Comparison of ENCODE assay signal across 1 cellular context in the genomic region with DNA sequence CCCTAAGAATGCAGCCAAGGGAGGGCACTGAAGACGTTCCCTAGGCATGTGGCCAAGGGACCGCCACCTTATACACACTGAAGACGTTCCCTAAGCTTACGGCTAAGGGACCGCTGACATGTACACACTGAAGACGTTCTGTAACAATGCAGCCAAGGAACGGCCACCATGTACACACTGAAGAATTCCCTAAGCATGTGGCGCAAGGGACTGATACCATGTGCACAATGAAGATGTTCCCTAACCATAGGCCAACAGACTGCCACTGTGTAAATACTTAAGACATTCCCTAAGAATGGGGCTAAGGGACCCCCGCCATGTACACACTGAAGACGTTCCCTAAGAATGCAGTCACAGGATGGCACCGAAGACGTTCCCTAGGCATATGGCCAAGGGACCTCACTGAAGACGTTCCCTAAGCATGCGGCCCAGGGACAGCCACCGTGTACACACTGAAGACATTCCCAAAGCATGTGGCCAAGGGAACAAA.
TF ChIP-seq lines count a peak whose summit lies in the region.

No MANE protein-coding gene starts in this region.

TF ChIP-seq in HEK293, 187 proteins besides CTCF, POLR2A, EP300 and RAD21 (continued from another document):
- TF ChIP-seq BCL6B (tag by site-specific recombination; IDR thresholded peaks at IDR 0.05) = no peak
- TF ChIP-seq, protein P1, sequence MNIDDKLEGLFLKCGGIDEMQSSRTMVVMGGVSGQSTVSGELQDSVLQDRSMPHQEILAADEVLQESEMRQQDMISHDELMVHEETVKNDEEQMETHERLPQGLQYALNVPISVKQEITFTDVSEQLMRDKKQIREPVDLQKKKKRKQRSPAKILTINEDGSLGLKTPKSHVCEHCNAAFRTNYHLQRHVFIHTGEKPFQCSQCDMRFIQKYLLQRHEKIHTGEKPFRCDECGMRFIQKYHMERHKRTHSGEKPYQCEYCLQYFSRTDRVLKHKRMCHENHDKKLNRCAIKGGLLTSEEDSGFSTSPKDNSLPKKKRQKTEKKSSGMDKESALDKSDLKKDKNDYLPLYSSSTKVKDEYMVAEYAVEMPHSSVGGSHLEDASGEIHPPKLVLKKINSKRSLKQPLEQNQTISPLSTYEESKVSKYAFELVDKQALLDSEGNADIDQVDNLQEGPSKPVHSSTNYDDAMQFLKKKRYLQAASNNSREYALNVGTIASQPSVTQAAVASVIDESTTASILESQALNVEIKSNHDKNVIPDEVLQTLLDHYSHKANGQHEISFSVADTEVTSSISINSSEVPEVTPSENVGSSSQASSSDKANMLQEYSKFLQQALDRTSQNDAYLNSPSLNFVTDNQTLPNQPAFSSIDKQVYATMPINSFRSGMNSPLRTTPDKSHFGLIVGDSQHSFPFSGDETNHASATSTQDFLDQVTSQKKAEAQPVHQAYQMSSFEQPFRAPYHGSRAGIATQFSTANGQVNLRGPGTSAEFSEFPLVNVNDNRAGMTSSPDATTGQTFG (tag by site-specific recombination; IDR thresholded peaks at IDR 0.05; ENCODE audit: borderline replicate concordance) = no peak
- TF ChIP-seq, protein P2, sequence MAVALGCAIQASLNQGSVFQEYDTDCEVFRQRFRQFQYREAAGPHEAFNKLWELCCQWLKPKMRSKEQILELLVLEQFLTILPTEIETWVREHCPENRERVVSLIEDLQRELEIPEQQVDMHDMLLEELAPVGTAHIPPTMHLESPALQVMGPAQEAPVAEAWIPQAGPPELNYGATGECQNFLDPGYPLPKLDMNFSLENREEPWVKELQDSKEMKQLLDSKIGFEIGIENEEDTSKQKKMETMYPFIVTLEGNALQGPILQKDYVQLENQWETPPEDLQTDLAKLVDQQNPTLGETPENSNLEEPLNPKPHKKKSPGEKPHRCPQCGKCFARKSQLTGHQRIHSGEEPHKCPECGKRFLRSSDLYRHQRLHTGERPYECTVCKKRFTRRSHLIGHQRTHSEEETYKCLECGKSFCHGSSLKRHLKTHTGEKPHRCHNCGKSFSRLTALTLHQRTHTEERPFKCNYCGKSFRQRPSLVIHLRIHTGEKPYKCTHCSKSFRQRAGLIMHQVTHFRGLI (tag by site-specific recombination; IDR thresholded peaks at IDR 0.05) = no peak
- TF ChIP-seq EGR2 (tag by site-specific recombination; IDR thresholded peaks at IDR 0.05; ENCODE audit: low read depth) = no peak
- no peak for TF ChIP-seq KLF8 (tag by site-specific recombination; IDR thresholded peaks at IDR 0.05)
- no peak for TF ChIP-seq ZNF140 (tag by site-specific recombination; IDR thresholded peaks at IDR 0.05)
- TF ChIP-seq ZNF521 (tag by site-specific recombination; IDR thresholded peaks at IDR 0.05) = no peak
- peak; percentile 69 for TF ChIP-seq ZNF10 (tag by site-specific recombination; IDR thresholded peaks at IDR 0.05)
- TF ChIP-seq FEZF1 (tag by site-specific recombination; IDR thresholded peaks at IDR 0.05) = no peak
- TF ChIP-seq, protein P3, sequence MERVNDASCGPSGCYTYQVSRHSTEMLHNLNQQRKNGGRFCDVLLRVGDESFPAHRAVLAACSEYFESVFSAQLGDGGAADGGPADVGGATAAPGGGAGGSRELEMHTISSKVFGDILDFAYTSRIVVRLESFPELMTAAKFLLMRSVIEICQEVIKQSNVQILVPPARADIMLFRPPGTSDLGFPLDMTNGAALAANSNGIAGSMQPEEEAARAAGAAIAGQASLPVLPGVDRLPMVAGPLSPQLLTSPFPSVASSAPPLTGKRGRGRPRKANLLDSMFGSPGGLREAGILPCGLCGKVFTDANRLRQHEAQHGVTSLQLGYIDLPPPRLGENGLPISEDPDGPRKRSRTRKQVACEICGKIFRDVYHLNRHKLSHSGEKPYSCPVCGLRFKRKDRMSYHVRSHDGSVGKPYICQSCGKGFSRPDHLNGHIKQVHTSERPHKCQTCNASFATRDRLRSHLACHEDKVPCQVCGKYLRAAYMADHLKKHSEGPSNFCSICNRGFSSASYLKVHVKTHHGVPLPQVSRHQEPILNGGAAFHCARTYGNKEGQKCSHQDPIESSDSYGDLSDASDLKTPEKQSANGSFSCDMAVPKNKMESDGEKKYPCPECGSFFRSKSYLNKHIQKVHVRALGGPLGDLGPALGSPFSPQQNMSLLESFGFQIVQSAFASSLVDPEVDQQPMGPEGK (tag by site-specific recombination; IDR thresholded peaks at IDR 0.05) = 0 out of 2 replicates have a peak, but pooled peaks have one; percentile 27
- no peak for TF ChIP-seq ZNF624 (tag by site-specific recombination; IDR thresholded peaks at IDR 0.05)
- TF ChIP-seq PRDM4 (tag by site-specific recombination; IDR thresholded peaks at IDR 0.05) = no peak
- no peak for TF ChIP-seq KLF1 (tag by site-specific recombination; IDR thresholded peaks at IDR 0.05)
- TF ChIP-seq ZNF366 (tag by site-specific recombination; conservative IDR thresholded peaks at IDR 0.05) = no peak
- TF ChIP-seq ZNF791 (tag by site-specific recombination; IDR thresholded peaks at IDR 0.05) = no peak
- no peak for TF ChIP-seq SP3 (tag by site-specific recombination; IDR thresholded peaks at IDR 0.05)
